8 cellular contexts compared by ENCODE assay signal in genomic region chr12:111788178-111788654, GRCh38. TPM values are rescaled to one million over a fixed set of nuclear protein-coding genes. Genes with fewer than 3 reads are reported as not detected.
A peak's percentile ranks its signal among the peaks of the same experiment; 100 is the strongest.
DNase-seq lines count a peak whose midpoint lies in the region; ATAC-seq, FAIRE-seq and TF ChIP-seq lines count a peak whose summit lies in the region.

No MANE protein-coding gene starts in this region.

- intact Hi-C loops in adrenal gland (cut with DNase I) = loop anchor here in 1 of 2 donors (2.0 kb wide), 1 partner anchor 35 kb away; no protein-coding TSS in a partner anchor

- peaks cover 29 to 36% of the 10 kb centered on the region in 2 donors for H3K4me1 ChIP-seq in adrenal gland (replicated peaks in 1 of 2)

- FAIRE-seq in GM12891 (lab: Jason Lieb, UNC) = no peak

- DNase-seq in AG10803 (ENCODE audit: low read depth) (peak; percentile 84), HuH-7 (ENCODE audit: low spot score) (peak; percentile 43), adrenal gland (peak; percentile 68 to 90 (median 87)), left kidney (ENCODE audit: low read depth, low spot score) (peak; percentile 44), LoVo (ENCODE audit: low spot score) (no peak), GM12891 (ENCODE audit: insufficient read length, low spot score) (no peak)

- TF ChIP-seq CTCF in AG10803 (conservative IDR thresholded peaks at IDR 0.05; ENCODE audit: low read length) (peak; percentile 43), adrenal gland (IDR thresholded peaks at IDR 0.05) (peak in 5 of 6 experiments; percentile 49 to 89 (median 72))

- H3K4me3 ChIP-seq in AG10803 (ENCODE audit: low read length) (no peak overlapping the region), adrenal gland (no peak overlapping the region)

- 32 to 39% (median 36%) methylated on average over 8 of the region's 8 CpGs for WGBS in adrenal gland, 4 donors

- H3K36me3 ChIP-seq in adrenal gland (replicated peaks in 1 of 2) = peaks cover 0 to 72% of the 10 kb centered on the region in 2 donors

- H3K27ac ChIP-seq in adrenal gland = peak overlapping the region in 4 of 5 donors; percentile 17 to 92 (median 70)

- TF ChIP-seq POLR2A in adrenal gland (IDR thresholded peaks at IDR 0.05) (peak in 1 of 2 donors; percentile 6), GM12891 (IDR thresholded peaks at IDR 0.05; ENCODE audit: low read depth, low read length) (no peak)

- ATAC-seq in HG02642 (IDR thresholded peaks at IDR 0.05; ENCODE audit: poor library complexity, unreplicated experiment) (no peak), HG03378 (IDR thresholded peaks at IDR 0.05; ENCODE audit: unreplicated experiment) (no peak)

- H3K27me3 ChIP-seq in adrenal gland = no peaks in the 10 kb centered on the region

- H3K9me3 ChIP-seq in adrenal gland (replicated peaks in 1 of 3) = no peaks in the 10 kb centered on the region

TF ChIP-seq in GM12891, 5 proteins besides CTCF, POLR2A, EP300 and RAD21:
- TF ChIP-seq SPI1 (IDR thresholded peaks at IDR 0.05; ENCODE audit: low read depth, low read length) (no peak), POU2F2 (IDR thresholded peaks at IDR 0.05; ENCODE audit: low read depth, low read length) (no peak), TAF1 (IDR thresholded peaks at IDR 0.05; ENCODE audit: low read depth, low read length) (no peak), PAX5 (IDR thresholded peaks at IDR 0.05; ENCODE audit: insufficient read depth, low read length, severe bottlenecking) (no peak), POLR2AphosphoS5 (IDR thresholded peaks at IDR 0.05; ENCODE audit: low read depth, low read length) (no peak)

RNA-seq across cellular contexts. Expression of gene ALDH2, which starts 21.5 kb away (rescaled TPM):
- 100 to 1,000 TPM; 302 to 536 (median 428) TPM for total RNA-seq in adrenal gland
- polyA plus RNA-seq in adrenal gland = 100 to 1,000 TPM in 2 of 3 donors, 10 to 100 TPM in 1; 52.2 to 263 (median 138) TPM
- polyA plus RNA-seq in GM12891 (2012; ENCODE audit: low read depth, missing spikeins) = 10.5 TPM

RNA-seq across cellular contexts. Expression of gene MAPKAPK5, which starts 53.8 kb away (rescaled TPM):
- total RNA-seq in adrenal gland = 10 to 100 TPM; 33.9 to 62.1 (median 47.2) TPM
- 10 to 100 TPM; 13.8 to 46.2 (median 14.0) TPM for polyA plus RNA-seq in adrenal gland
- polyA plus RNA-seq in GM12891 (2012; ENCODE audit: low read depth, missing spikeins) = 17.5 TPM

Comparison
In these comparisons a context has a peak if more than half of its experiments do, and no peak if none do; other contexts are left out.
1. DNase-seq: peak in AG10803 (single experiment), HuH-7 (single experiment), adrenal gland (7 of 7) and left kidney (single experiment); none in LoVo (single experiment) and GM12891 (single experiment).